ENCODE assay signal across 8 cellular contexts in the genomic region with DNA sequence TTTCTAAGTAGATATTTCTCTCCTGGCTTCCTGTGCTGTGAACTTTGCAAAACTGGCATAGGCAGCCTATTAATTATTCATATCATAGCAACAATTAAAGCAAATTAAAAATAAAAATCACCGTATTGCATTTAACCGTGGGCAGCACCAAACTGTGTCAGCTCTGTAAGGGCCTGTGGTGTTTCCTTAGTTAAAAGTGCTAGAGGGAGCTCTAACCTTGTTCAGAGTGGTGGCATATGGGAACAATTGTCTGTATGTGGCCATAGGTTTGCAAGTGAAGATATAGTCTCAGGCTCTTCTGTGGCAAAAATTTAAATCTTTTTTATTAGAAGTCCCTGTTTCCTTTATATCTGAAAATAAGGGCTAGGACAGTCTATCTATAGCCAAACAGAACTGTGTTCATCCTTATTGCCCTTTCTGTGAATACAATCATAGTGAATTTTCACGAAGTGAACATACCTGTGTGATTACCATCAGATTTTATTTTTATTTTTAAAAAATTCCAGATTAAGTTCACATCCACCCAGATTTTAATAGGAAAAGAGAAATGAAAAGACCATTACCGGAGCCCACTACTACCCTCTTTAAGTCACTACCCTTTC.
A peak's percentile ranks its signal among the peaks of the same experiment; 100 is the strongest.
DNase-seq lines count a peak whose midpoint lies in the region; ATAC-seq and TF ChIP-seq lines count a peak whose summit lies in the region.

No MANE protein-coding gene starts in this region.

- no peaks in the 10 kb centered on the region for H3K27me3 ChIP-seq in IMR-90 (ENCODE audit: control insufficient read depth, insufficient read depth, low read length)

- 0 out of 2 replicates have a peak, but pooled peaks have one; percentile 8 for TF ChIP-seq CTCF in IMR-90 (conservative IDR thresholded peaks at IDR 0.05; ENCODE audit: low read depth, low read length)

- no peaks in the 10 kb centered on the region; the same call in 1 of the 2 replicates for H4K20me1 ChIP-seq in IMR-90 (ENCODE audit: insufficient read depth, low read length)

- H3K9me1 ChIP-seq in IMR-90 (ENCODE audit: insufficient read depth, low read length), result no peaks in the 10 kb centered on the region

- intact Hi-C loops in IMR-90 (cut with micrococcal nuclease), result no loop called here

- no peaks in the 10 kb centered on the region for H3K9me3 ChIP-seq in IMR-90 (ENCODE audit: control insufficient read depth, insufficient read depth, low read length)

- H4K91ac ChIP-seq in IMR-90 (ENCODE audit: insufficient read depth, low read depth, low read length), result no peak overlapping the region

- no peaks in the 10 kb centered on the region for H3K4me1 ChIP-seq in IMR-90 (ENCODE audit: control insufficient read depth, insufficient read depth, low read length)

- in situ Hi-C loops in IMR-90 (cut with MboI; ENCODE audit: low sequenced_read_pairs), result no loop called here

- TF ChIP-seq POLR2A in IMR-90 (IDR thresholded peaks at IDR 0.05; ENCODE audit: low read depth, low read length), result no peak

- no peak overlapping the region for H2BK15ac ChIP-seq in IMR-90 (ENCODE audit: low read depth, low read length)

- H3K4me3 ChIP-seq in IMR-90 (ENCODE audit: insufficient read depth, low read depth, low read length), result no peak overlapping the region

- no peak overlapping the region for H3K14ac ChIP-seq in IMR-90 (replicated peaks; ENCODE audit: low read depth, low read length)

- H2BK120ac ChIP-seq in IMR-90 (ENCODE audit: low read depth, low read length), result no peak overlapping the region

- no peak overlapping the region for H2AK5ac ChIP-seq in IMR-90 (ENCODE audit: low read depth, low read length)

- no peak overlapping the region for H3K9ac ChIP-seq in IMR-90 (ENCODE audit: low read depth, low read length)

- no peak overlapping the region for H4K8ac ChIP-seq in IMR-90 (ENCODE audit: low read depth in 2 of 2, low read length in 2 of 2)

- no peaks in the 10 kb centered on the region for H3K36me3 ChIP-seq in IMR-90 (ENCODE audit: control insufficient read depth, insufficient read depth, low read length)

- no TSS peak for BruUV-seq in IMR-90 (replicated peaks; lab: Mats Ljungman, UMichigan)

- H3K56ac ChIP-seq in IMR-90 (ENCODE audit: extremely low read depth, insufficient read depth, low read length), result no peak overlapping the region

- no peak overlapping the region for H3K18ac ChIP-seq in IMR-90 (ENCODE audit: low read depth, low read length)

- WGBS in IMR-90 (ENCODE audit: extremely low coverage in 2 of 2, insufficient read length in 1 of 2), 2 experiments, result no CpG with 5 or more reads among the region's 4 CpGs

- dilution Hi-C loops in IMR-90 (cut with HindIII; ENCODE audit: low sequenced_read_pairs, unreplicated experiment), result no loop called here

- no peak overlapping the region for H2AFZ ChIP-seq in IMR-90 (replicated peaks; ENCODE audit: low read length, poor library complexity)

- no peak overlapping the region for H3K23ac ChIP-seq in IMR-90 (ENCODE audit: low read depth, low read length)

- DNase-seq in DMS114 treated with DMSO at 0.1 percent for 48 hours (lab: John Stamatoyannopoulos, UW; ENCODE audit: unreplicated experiment) (peak; percentile 72), IMR-90 (peak; percentile 3), SK-N-DZ (ENCODE audit: low spot score) (peak; percentile 41), inferior parietal cortex (ENCODE audit: extremely low spot score) (peak; percentile 46), RPMI8226 (no peak), NCI-H2029 treated with DMSO at 0.1 percent for 48 hours (lab: John Stamatoyannopoulos, UW) (no peak)

- no peak for ATAC-seq in IMR-90 (ENCODE audit: low read depth)
- no peak for ATAC-seq in GM19324 (IDR thresholded peaks at IDR 0.05; ENCODE audit: low FRiP score, unreplicated experiment)
- no peak for ATAC-seq in HG03354 (IDR thresholded peaks at IDR 0.05; ENCODE audit: poor library complexity, severe bottlenecking, unreplicated experiment)

- H4K5ac ChIP-seq in IMR-90 (ENCODE audit: low read depth, low read length), result no peak overlapping the region

- H3K79me1 ChIP-seq in IMR-90 (ENCODE audit: low read depth in 1 of 2, low read length in 2 of 2), result no peaks in the 10 kb centered on the region; a peak in 1 of 4 replicates

- no peak for TF ChIP-seq RAD21 in IMR-90 (IDR thresholded peaks at IDR 0.05; ENCODE audit: low read length)

- H2AK9ac ChIP-seq in IMR-90 (replicated peaks; ENCODE audit: low read depth, low read length, poor library complexity), result no peak overlapping the region

- H3K4me2 ChIP-seq in IMR-90 (ENCODE audit: low read depth, low read length), result no peak overlapping the region

- POLR2A ChIA-PET in IMR-90 (lab: Charles Lee; ENCODE audit: unreplicated experiment), result no interaction called here

- no peak overlapping the region for H3K4ac ChIP-seq in IMR-90 (ENCODE audit: low read depth, low read length)

- no peak overlapping the region for H2BK20ac ChIP-seq in IMR-90 (ENCODE audit: low read depth, low read length)

- CTCF ChIA-PET in IMR-90 (lab: Yijun Ruan, JAX), result interaction anchor here (1.0 kb wide), 1 partner anchor 26 kb away, joined by 4 read pairs; no protein-coding TSS in a partner anchor

- H2BK5ac ChIP-seq in IMR-90 (ENCODE audit: low read depth, low read length, poor library complexity, severe bottlenecking), result no peak overlapping the region

- H3K27ac ChIP-seq in IMR-90 (ENCODE audit: insufficient read depth, low read length), result no peak overlapping the region

TF ChIP-seq in IMR-90, 13 proteins besides CTCF, POLR2A, EP300 and RAD21:
- TF ChIP-seq ELK1 (IDR thresholded peaks at IDR 0.05; ENCODE audit: borderline replicate concordance, low read depth, low read length) (no peak), SMC3 (IDR thresholded peaks at IDR 0.05; ENCODE audit: low read depth, low read length) (no peak), NFE2L2 (IDR thresholded peaks at IDR 0.05; ENCODE audit: low read depth, low read length) (no peak), FOS (IDR thresholded peaks at IDR 0.05; ENCODE audit: low read depth, low read length) (no peak)

Comparison
In these comparisons a context has a peak if more than half of its experiments do, and no peak if none do; other contexts are left out.
1. DNase-seq: peak in DMS114 treated with DMSO at 0.1 percent for 48 hours (single experiment), IMR-90 (single experiment), SK-N-DZ (single experiment) and inferior parietal cortex (single experiment); none in RPMI8226 (single experiment) and NCI-H2029 treated with DMSO at 0.1 percent for 48 hours (single experiment).